Comparison of ENCODE assay signal across 1 cellular context in the genomic region with DNA sequence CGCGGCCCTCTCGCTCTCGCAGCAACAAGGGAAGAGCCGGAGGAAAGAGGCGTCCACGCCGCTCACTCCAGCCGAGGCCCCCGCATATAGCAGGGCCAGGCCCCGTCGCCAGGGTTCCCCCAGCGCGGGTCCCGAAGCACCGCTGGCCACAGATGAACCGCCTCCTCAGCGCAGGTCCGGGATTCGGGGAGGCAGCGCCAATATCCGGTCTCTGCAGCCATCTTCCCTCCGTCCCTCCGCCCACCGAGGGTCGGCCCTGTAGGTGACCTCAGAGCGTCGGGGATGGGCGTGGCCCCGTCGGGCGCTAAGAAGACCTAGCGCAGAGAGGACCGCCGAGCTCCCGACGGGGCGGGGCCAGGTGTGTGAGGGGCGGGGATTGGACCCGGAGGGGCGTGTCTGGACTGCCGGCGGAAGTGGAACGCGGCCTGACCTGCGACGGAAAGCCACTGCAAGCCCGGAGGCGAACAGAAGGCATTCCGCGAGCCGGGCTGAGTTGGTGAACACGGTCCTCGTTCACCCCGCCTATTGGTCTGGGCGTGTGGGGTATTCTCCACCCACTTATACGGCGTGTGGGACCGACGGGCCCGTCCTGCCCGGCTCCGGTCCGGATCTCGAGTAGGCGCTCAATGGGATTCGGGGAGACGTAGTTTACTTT.
TF ChIP-seq lines count a peak whose summit lies in the region.

No MANE protein-coding gene starts in this region.

TF ChIP-seq in HepG2, 621 proteins besides CTCF, POLR2A, EP300 and RAD21 (continued from another document and continues in another):
- TF ChIP-seq ZBTB49 (CRISPR knock-in tag; IDR thresholded peaks at IDR 0.05; ENCODE audit: borderline replicate concordance) (0 out of 2 replicates have a peak, but pooled peaks have one; percentile 41), RBM22 (optimal IDR thresholded peaks at IDR 0.05; ENCODE audit: low read length) (no peak), MXI1 (IDR thresholded peaks at IDR 0.05; ENCODE audit: borderline replicate concordance, low read depth, low read length) (peak; percentile 81; the same call in 2 of the 3 replicates), HDAC1 (CRISPR knock-in tag; IDR thresholded peaks at IDR 0.05) (peak; percentile 69), FIP1L1 (IDR thresholded peaks at IDR 0.05; ENCODE audit: borderline replicate concordance, insufficient read depth, low read depth, low read length) (no peak), IRX3 (CRISPR knock-in tag; IDR thresholded peaks at IDR 0.05; ENCODE audit: borderline replicate concordance, low read depth) (peak; percentile 74), ZNF33B (CRISPR knock-in tag; IDR thresholded peaks at IDR 0.05) (0 out of 2 replicates have a peak, but pooled peaks have one; percentile 64), SPEN (CRISPR knock-in tag; IDR thresholded peaks at IDR 0.05; ENCODE audit: low read depth) (peak; percentile 77; the same call in 1 of the 2 replicates), SOX13 (IDR thresholded peaks at IDR 0.05) (0 out of 2 replicates have a peak, but pooled peaks have one; percentile 22), SOX13 (CRISPR knock-in tag; conservative IDR thresholded peaks at IDR 0.05 in 1 of 2, IDR thresholded peaks at IDR 0.05 in 1 of 2) (peak in 1 of 2 experiments; percentile 28; a peak in 1 of 4 replicates), DNMT1 (CRISPR knock-in tag; IDR thresholded peaks at IDR 0.05) (peak; percentile 46; the same call in 1 of the 2 replicates), ZNF737 (CRISPR knock-in tag; IDR thresholded peaks at IDR 0.05; ENCODE audit: borderline replicate concordance) (no peak), TARDBP (CRISPR knock-in tag; IDR thresholded peaks at IDR 0.05) (peak; percentile 92), ZGPAT (CRISPR knock-in tag; IDR thresholded peaks at IDR 0.05) (peak; percentile 47; the same call in 1 of the 2 replicates), TOPORS (CRISPR knock-in tag; IDR thresholded peaks at IDR 0.05) (peak; percentile 82; the same call in 1 of the 2 replicates), KDM5A (IDR thresholded peaks at IDR 0.05; ENCODE audit: borderline replicate concordance, low read length) (peak; percentile 1; the same call in 1 of the 2 replicates), MAZ (IDR thresholded peaks at IDR 0.05; ENCODE audit: borderline replicate concordance, low read depth, low read length) (0 out of 2 replicates have a peak, but pooled peaks have one; percentile 57), MAZ (CRISPR knock-in tag; IDR thresholded peaks at IDR 0.05; ENCODE audit: low read depth) (peak; percentile 50; the same call in 1 of the 2 replicates), PTBP1 (IDR thresholded peaks at IDR 0.05; ENCODE audit: low read depth, low read length, poor library complexity, severe bottlenecking) (no peak), ZNF644 (CRISPR knock-in tag; IDR thresholded peaks at IDR 0.05; ENCODE audit: low read depth) (no peak), SAFB2 (CRISPR knock-in tag; IDR thresholded peaks at IDR 0.05; ENCODE audit: borderline replicate concordance, low read depth) (no peak), ZNF225 (CRISPR knock-in tag; IDR thresholded peaks at IDR 0.05) (no peak; the same call in 1 of the 2 replicates), ZNF333 (CRISPR knock-in tag; IDR thresholded peaks at IDR 0.05; ENCODE audit: borderline replicate concordance) (no peak), SOX6 (IDR thresholded peaks at IDR 0.05) (no peak), SOX6 (CRISPR knock-in tag; IDR thresholded peaks at IDR 0.05) (peak; percentile 68), TFDP1 (CRISPR knock-in tag; IDR thresholded peaks at IDR 0.05; ENCODE audit: borderline replicate concordance) (no peak; the same call in 1 of the 2 replicates), ZNF609 (CRISPR knock-in tag; IDR thresholded peaks at IDR 0.05; ENCODE audit: borderline replicate concordance) (peak; percentile 33; the same call in 1 of the 2 replicates), KDM1A (CRISPR knock-in tag; IDR thresholded peaks at IDR 0.05) (no peak), SRSF9 (IDR thresholded peaks at IDR 0.05; ENCODE audit: borderline replicate concordance, insufficient read depth, low read depth, low read length, poor library complexity, severe bottlenecking) (no peak), ZNF616 (CRISPR knock-in tag; IDR thresholded peaks at IDR 0.05; ENCODE audit: low read depth) (no peak; the same call in 1 of the 2 replicates), MYC (CRISPR knock-in tag; IDR thresholded peaks at IDR 0.05; ENCODE audit: borderline replicate concordance) (peak; percentile 60), NFE2L2 (IDR thresholded peaks at IDR 0.05; ENCODE audit: low read length) (no peak), ZNF121 (CRISPR knock-in tag; IDR thresholded peaks at IDR 0.05) (peak; percentile 97)
- TF ChIP-seq, protein P1, sequence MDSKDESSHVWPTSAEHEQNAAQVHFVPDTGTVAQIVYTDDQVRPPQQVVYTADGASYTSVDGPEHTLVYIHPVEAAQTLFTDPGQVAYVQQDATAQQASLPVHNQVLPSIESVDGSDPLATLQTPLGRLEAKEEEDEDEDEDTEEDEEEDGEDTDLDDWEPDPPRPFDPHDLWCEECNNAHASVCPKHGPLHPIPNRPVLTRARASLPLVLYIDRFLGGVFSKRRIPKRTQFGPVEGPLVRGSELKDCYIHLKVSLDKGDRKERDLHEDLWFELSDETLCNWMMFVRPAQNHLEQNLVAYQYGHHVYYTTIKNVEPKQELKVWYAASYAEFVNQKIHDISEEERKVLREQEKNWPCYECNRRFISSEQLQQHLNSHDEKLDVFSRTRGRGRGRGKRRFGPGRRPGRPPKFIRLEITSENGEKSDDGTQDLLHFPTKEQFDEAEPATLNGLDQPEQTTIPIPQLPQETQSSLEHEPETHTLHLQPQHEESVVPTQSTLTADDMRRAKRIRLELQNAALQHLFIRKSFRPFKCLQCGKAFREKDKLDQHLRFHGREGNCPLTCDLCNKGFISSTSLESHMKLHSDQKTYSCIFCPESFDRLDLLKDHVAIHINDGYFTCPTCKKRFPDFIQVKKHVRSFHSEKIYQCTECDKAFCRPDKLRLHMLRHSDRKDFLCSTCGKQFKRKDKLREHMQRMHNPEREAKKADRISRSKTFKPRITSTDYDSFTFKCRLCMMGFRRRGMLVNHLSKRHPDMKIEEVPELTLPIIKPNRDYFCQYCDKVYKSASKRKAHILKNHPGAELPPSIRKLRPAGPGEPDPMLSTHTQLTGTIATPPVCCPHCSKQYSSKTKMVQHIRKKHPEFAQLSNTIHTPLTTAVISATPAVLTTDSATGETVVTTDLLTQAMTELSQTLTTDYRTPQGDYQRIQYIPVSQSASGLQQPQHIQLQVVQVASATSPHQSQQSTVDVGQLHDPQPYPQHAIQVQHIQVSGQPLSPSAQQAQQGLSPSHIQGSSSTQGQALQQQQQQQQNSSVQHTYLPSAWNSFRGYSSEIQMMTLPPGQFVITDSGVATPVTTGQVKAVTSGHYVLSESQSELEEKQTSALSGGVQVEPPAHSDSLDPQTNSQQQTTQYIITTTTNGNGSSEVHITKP (CRISPR knock-in tag; IDR thresholded peaks at IDR 0.05; ENCODE audit: low read depth): peak; percentile 61; the same call in 1 of the 2 replicates
- TF ChIP-seq, protein P2, sequence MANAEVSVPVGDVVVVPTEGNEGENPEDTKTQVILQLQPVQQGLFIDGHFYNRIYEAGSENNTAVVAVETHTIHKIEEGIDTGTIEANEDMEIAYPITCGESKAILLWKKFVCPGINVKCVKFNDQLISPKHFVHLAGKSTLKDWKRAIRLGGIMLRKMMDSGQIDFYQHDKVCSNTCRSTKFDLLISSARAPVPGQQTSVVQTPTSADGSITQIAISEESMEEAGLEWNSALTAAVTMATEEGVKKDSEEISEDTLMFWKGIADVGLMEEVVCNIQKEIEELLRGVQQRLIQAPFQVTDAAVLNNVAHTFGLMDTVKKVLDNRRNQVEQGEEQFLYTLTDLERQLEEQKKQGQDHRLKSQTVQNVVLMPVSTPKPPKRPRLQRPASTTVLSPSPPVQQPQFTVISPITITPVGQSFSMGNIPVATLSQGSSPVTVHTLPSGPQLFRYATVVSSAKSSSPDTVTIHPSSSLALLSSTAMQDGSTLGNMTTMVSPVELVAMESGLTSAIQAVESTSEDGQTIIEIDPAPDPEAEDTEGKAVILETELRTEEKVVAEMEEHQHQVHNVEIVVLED (CRISPR knock-in tag; IDR thresholded peaks at IDR 0.05; ENCODE audit: borderline replicate concordance): peak; percentile 88
- TF ChIP-seq, protein P3, sequence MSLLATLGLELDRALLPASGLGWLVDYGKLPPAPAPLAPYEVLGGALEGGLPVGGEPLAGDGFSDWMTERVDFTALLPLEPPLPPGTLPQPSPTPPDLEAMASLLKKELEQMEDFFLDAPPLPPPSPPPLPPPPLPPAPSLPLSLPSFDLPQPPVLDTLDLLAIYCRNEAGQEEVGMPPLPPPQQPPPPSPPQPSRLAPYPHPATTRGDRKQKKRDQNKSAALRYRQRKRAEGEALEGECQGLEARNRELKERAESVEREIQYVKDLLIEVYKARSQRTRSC (CRISPR knock-in tag; IDR thresholded peaks at IDR 0.05; ENCODE audit: low read depth): 0 out of 2 replicates have a peak, but pooled peaks have one; percentile 30
